8 cellular contexts compared by ENCODE assay signal in the genomic region with DNA sequence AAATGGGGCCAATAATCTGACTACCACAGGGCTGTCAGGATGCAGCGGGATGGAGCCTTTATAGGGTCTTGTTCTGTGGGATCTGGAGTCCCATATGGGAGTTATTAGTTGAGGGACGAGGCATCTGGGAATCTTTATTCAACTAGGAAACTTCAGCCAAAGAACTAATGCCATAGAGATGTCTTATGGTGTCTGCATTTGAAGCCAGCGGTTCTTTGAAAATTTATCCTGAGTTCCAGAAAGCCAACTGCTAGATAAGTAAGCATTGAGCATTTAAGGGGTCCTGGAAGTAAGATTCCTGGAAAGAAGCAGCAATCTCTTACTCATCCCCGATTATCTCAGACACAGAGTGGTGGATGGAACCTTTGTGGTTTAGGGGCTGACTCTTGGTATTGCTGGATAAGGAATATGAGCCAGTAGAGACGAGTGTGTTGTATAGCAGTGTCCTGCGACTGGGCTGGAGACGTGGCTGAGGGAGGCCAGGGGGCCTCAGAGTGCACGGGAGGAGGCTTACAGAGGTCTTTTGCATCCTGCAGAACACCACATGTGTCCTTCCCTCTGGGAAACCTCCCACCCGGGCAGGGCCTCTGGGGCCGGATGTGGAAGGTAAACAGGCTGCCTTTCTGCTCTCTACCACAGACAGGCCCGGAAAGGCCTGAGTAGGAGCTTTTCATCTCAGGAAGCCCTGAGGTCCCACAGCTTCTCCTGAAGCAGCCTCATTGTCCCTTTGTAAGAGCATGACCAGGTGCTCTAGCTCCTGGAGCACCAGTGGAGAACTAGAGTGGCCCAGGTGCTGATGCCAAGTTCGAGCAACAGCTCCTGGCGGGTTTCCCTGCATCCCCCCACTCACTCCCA. TPM values are rescaled to one million over a fixed set of nuclear protein-coding genes. Genes with fewer than 3 reads are reported as not detected.
DNase-seq lines count a peak whose midpoint lies in the region; ATAC-seq and TF ChIP-seq lines count a peak whose summit lies in the region.

No MANE protein-coding gene starts in this region.

- H3K27ac Mint-ChIP-seq in CD4-positive, alpha-beta memory T cell, result peak overlapping the region; percentile 68 to 90 (median 85)
- H3K27ac Mint-ChIP-seq in endothelial cell (ENCODE audit: unreplicated experiment), result peak overlapping the region; percentile 87
- peak overlapping the region; percentile 92 for H3K27ac Mint-ChIP-seq in neural crest cell (ENCODE audit: unreplicated experiment)

- H3K36me3 ChIP-seq in CD4-positive, alpha-beta memory T cell (ENCODE audit: insufficient read depth, low read length), result no peaks in the 10 kb centered on the region
- 0 out of 2 replicates have a peak, but pooled peaks cover 7% of the 10 kb centered on the region for H3K36me3 ChIP-seq in Panc1 (ENCODE audit: control insufficient read depth, insufficient read depth, low read length)

- TF ChIP-seq CTCF in Panc1 (IDR thresholded peaks at IDR 0.05) (no peak), endothelial cell (IDR thresholded peaks at IDR 0.05; ENCODE audit: unreplicated experiment) (no peak), neural crest cell (conservative IDR thresholded peaks at IDR 0.05) (no peak)

- no TSS peak for BruUV-seq in Panc1 (replicated peaks; lab: Mats Ljungman, UMichigan)

- CTCF ChIA-PET in CD4-positive, alpha-beta memory T cell (lab: Charles Lee; ENCODE audit: partially characterized antibody), result interaction anchor here (1.1 to 1.2 kb wide), 2 partner anchors 52 to 137 kb away, joined by 3 read pairs; no protein-coding TSS in a partner anchor
- CTCF ChIA-PET in Panc1 (lab: Charles Lee), result no interaction called here

- in situ Hi-C loops in Panc1 (cut with HindIII; ENCODE audit: low pct_unique_long_range_greater_than_20kb, low sequenced_read_pairs), result no loop called here

- intact Hi-C loops in CD4-positive, alpha-beta memory T cell (cut with micrococcal nuclease), result no loop called here
- intact Hi-C loops in Panc1 (cut with micrococcal nuclease; ENCODE audit: unreplicated experiment), result no loop called here

- no peaks in the 10 kb centered on the region for H3K9me3 Mint-ChIP-seq in CD4-positive, alpha-beta memory T cell
- peaks cover 3% of the 10 kb centered on the region for H3K9me3 Mint-ChIP-seq in endothelial cell (ENCODE audit: unreplicated experiment)
- H3K9me3 Mint-ChIP-seq in neural crest cell, result no peaks in the 10 kb centered on the region

- DNase-seq in CD4-positive, alpha-beta memory T cell, result no peak
- DNase-seq in Panc1 (ENCODE audit: low read depth, low spot score), result no peak
- no peak for DNase-seq in endothelial cell (ENCODE audit: low spot score)
- no peak for DNase-seq in neural crest cell (ENCODE audit: low read depth, low spot score)
- DNase-seq in medulla oblongata (ENCODE audit: extremely low spot score), result no peak
- DNase-seq in NCI-H187 treated with DMSO at 0.1 percent for 48 hours (lab: John Stamatoyannopoulos, UW), result no peak

- no peaks in the 10 kb centered on the region for H3K9me3 ChIP-seq in CD4-positive, alpha-beta memory T cell (ENCODE audit: control insufficient read depth in 1 of 2, low read length in 2 of 2)
- no peaks in the 10 kb centered on the region for H3K9me3 ChIP-seq in Panc1 (ENCODE audit: control insufficient read depth, insufficient read depth, low read depth, low read length)

- POLR2A ChIA-PET in CD4-positive, alpha-beta memory T cell (lab: Charles Lee; ENCODE audit: partially characterized antibody), result interaction anchor here (0.8 to 1.1 kb wide), 3 partner anchors 17 to 29 kb away, joined by 3 to 4 read pairs (median 3); a partner anchor contains a TSS
- POLR2A ChIA-PET in Panc1 (lab: Charles Lee), result interaction anchor here (0.6 to 1.3 kb wide), 5 partner anchors 13 to 863 kb away, joined by 3 read pairs; no protein-coding TSS in a partner anchor

- H3K4me3 Mint-ChIP-seq in CD4-positive, alpha-beta memory T cell, result peak overlapping the region in 6 of 8 donors; percentile 26 to 86 (median 60)
- H3K4me3 Mint-ChIP-seq in endothelial cell (ENCODE audit: unreplicated experiment), result peak overlapping the region; percentile 74
- peak overlapping the region; percentile 61 for H3K4me3 Mint-ChIP-seq in neural crest cell

- H3K4me1 ChIP-seq in CD4-positive, alpha-beta memory T cell (ENCODE audit: insufficient read depth, low read length), result peaks cover 82% of the 10 kb centered on the region
- H3K4me1 ChIP-seq in Panc1 (ENCODE audit: control insufficient read depth, insufficient read depth, low read length), result peaks cover 92% of the 10 kb centered on the region

- H3K27ac ChIP-seq in CD4-positive, alpha-beta memory T cell (ENCODE audit: low read depth, low read length), result no peak overlapping the region
- peak overlapping the region; percentile 98 for H3K27ac ChIP-seq in Panc1 (ENCODE audit: low read length)

- H3K27me3 Mint-ChIP-seq in CD4-positive, alpha-beta memory T cell, result no peaks in the 10 kb centered on the region
- H3K27me3 Mint-ChIP-seq in endothelial cell (ENCODE audit: unreplicated experiment) (peaks cover 17% of the 10 kb centered on the region), neural crest cell (ENCODE audit: low read depth) (no peaks in the 10 kb centered on the region)

- H3K4me1 Mint-ChIP-seq in CD4-positive, alpha-beta memory T cell, result peaks cover 61 to 84% (median 76%) of the 10 kb centered on the region in 4 donors
- peaks cover 79% of the 10 kb centered on the region for H3K4me1 Mint-ChIP-seq in endothelial cell (ENCODE audit: unreplicated experiment)
- peaks cover 64% of the 10 kb centered on the region for H3K4me1 Mint-ChIP-seq in neural crest cell

- H3K27me3 ChIP-seq in CD4-positive, alpha-beta memory T cell (ENCODE audit: insufficient read depth, low read length), result no peaks in the 10 kb centered on the region
- H3K27me3 ChIP-seq in Panc1 (ENCODE audit: control insufficient read depth, insufficient read depth, low read length), result no peaks in the 10 kb centered on the region

- peaks cover 0 to 21% of the 10 kb centered on the region in 2 donors for H3K36me3 Mint-ChIP-seq in CD4-positive, alpha-beta memory T cell
- H3K36me3 Mint-ChIP-seq in endothelial cell (ENCODE audit: low read depth, unreplicated experiment), result peaks cover 38% of the 10 kb centered on the region
- peaks cover under 1% of the 10 kb centered on the region for H3K36me3 Mint-ChIP-seq in neural crest cell (ENCODE audit: low read depth)

- ATAC-seq in Panc1, result peak; percentile 53
- ATAC-seq in HG02981 (IDR thresholded peaks at IDR 0.05; ENCODE audit: unreplicated experiment), result no peak
- ATAC-seq in GM21447 (IDR thresholded peaks at IDR 0.05; ENCODE audit: unreplicated experiment), result no peak

- no peak overlapping the region for H3K4me3 ChIP-seq in CD4-positive, alpha-beta memory T cell (ENCODE audit: low read length in 2 of 2)
- peak overlapping the region in 1 of 2 experiments; percentile 1; a peak in 1 of 4 replicates for H3K4me3 ChIP-seq in Panc1 (ENCODE audit: low read depth in 2 of 2, low read length in 2 of 2)

RNA-seq across cellular contexts. Expression of a gene that starts 28.8 kb away (rescaled TPM):
- total RNA-seq in CD4-positive, alpha-beta memory T cell, result 100 to 1,000 TPM; 151 to 155 TPM
- 10 to 100 TPM in 1 of 2 donors, 1 to 10 TPM in 1; 4.0 to 24.4 TPM for polyA plus RNA-seq in CD4-positive, alpha-beta memory T cell
- total RNA-seq in Panc1 (2021; ENCODE audit: unreplicated experiment) (3,297 TPM), endothelial cell (ENCODE audit: unreplicated experiment) (744 TPM), neural crest cell (324 and 335 TPM in 2 replicates)
- 5,405 TPM for polyA plus RNA-seq in Panc1 (2012; ENCODE audit: insufficient read length)

RNA-seq across cellular contexts. Expression of a gene that starts 57.3 kb away (rescaled TPM):
- total RNA-seq in CD4-positive, alpha-beta memory T cell, result 100 to 1,000 TPM; 320 to 340 TPM
- polyA plus RNA-seq in CD4-positive, alpha-beta memory T cell, result 100 to 1,000 TPM; 364 to 424 TPM
- total RNA-seq in Panc1 (2021; ENCODE audit: unreplicated experiment) (2,011 TPM), endothelial cell (ENCODE audit: unreplicated experiment) (469 TPM), neural crest cell (255 TPM in 2 replicates)
- polyA plus RNA-seq in Panc1 (2012; ENCODE audit: insufficient read length), result 2,958 TPM

RNA-seq across cellular contexts. Expression of a gene that starts 58.5 kb away (rescaled TPM):
- 100 to 1,000 TPM; 346 to 361 TPM for total RNA-seq in CD4-positive, alpha-beta memory T cell
- 100 to 1,000 TPM; 142 to 177 TPM for polyA plus RNA-seq in CD4-positive, alpha-beta memory T cell
- total RNA-seq in Panc1 (2021; ENCODE audit: unreplicated experiment), result 11.1 TPM
- 9.2 TPM for polyA plus RNA-seq in Panc1 (2012; ENCODE audit: insufficient read length)
- total RNA-seq in endothelial cell (ENCODE audit: unreplicated experiment), result 7.5 TPM
- total RNA-seq in neural crest cell, result 1.5 and 3.4 TPM in 2 replicates

Comparison
In these comparisons a context has a peak if more than half of its experiments do, and no peak if none do; other contexts are left out.
1. RNA of a gene that starts 58.5 kb away (total RNA-seq): 346 to 361 TPM in CD4-positive, alpha-beta memory T cell; 11.1 TPM in Panc1 (single experiment), 7.5 TPM in endothelial cell (single experiment) and 1.5 to 3.4 TPM in neural crest cell; every median in the first group is over 10 times any median in the second.
2. Peak in every context shown above with its lines, with median percentiles within 50 percentile points of each other: H3K27ac Mint-ChIP-seq and H3K4me3 Mint-ChIP-seq.